ENCODE assay signal across 10 cellular contexts in genomic region chr5:170446365-170446764, GRCh38. TPM values are rescaled to one million over a fixed set of nuclear protein-coding genes. Genes with fewer than 3 reads are reported as not detected.
"Had no signal": no experiment of that assay in that cellular context is flagged by ENCODE, and none has a peak within 500 bp of the region (broad histone marks: within the 10 kb centered on the region; RNA-seq: fewer than 3 reads in every experiment).

No MANE protein-coding gene starts in this region.

- DNase-seq: GM23248, GOT3, H7, H9, HCEC 1CT, HFFc6 had no signal

- H3K9me3 ChIP-seq: HAP-1 had no signal

- H3K36me3 ChIP-seq: HAP-1 had no signal

- ATAC-seq: GM23338, HCT116 had no signal

- H3K27ac ChIP-seq: GM23248 had no signal

- H3K4me3 ChIP-seq: GM23248, GM23338, HAP-1 had no signal

- H3K4me1 ChIP-seq: HAP-1 had no signal

RNA-seq across cellular contexts. Expression of gene KCNMB1, which starts 57.2 kb away (rescaled TPM):
- total RNA-seq: GM23248, H4, HFFc6 had no signal
- polyA plus RNA-seq: GM23248 had no signal

RNA-seq across cellular contexts. Expression of gene KCNIP1, which starts 57.5 kb away (rescaled TPM):
- total RNA-seq: GM23248, H4, HFFc6 had no signal
- polyA plus RNA-seq: GM23248 had no signal
